Comparison of ENCODE assay signal across 8 cellular contexts in genomic region chr1:236063919-236064673, GRCh38. TPM values are rescaled to one million over a fixed set of nuclear protein-coding genes. Genes with fewer than 3 reads are reported as not detected.
DNase-seq lines count a peak whose midpoint lies in the region; ATAC-seq and TF ChIP-seq lines count a peak whose summit lies in the region.

No MANE protein-coding gene starts in this region.

- H3K27me3 ChIP-seq in muscle layer of colon (ENCODE audit: control insufficient read depth in 1 of 2, insufficient read depth in 2 of 2, low read length in 2 of 2) (no peaks in the 10 kb centered on the region), aorta (ENCODE audit: control insufficient read depth in 1 of 2, insufficient read depth in 2 of 2, low read length in 1 of 2) (no peaks in the 10 kb centered on the region)

- H3K4me1 ChIP-seq in muscle layer of colon (ENCODE audit: insufficient read depth, low read length) (peaks cover 44% of the 10 kb centered on the region), aorta (ENCODE audit: control insufficient read depth in 1 of 2, insufficient read depth in 2 of 2, low read length in 2 of 2) (no peaks in the 10 kb centered on the region)

- ATAC-seq in aorta (ENCODE audit: low FRiP score) (peak; percentile 58), HG02798 (IDR thresholded peaks at IDR 0.05; ENCODE audit: poor library complexity, unreplicated experiment) (no peak), GM18870 (IDR thresholded peaks at IDR 0.05; ENCODE audit: unreplicated experiment) (no peak)

- DNase-seq in D341Med (ENCODE audit: low spot score) (peak; percentile 68), HEK293T (ENCODE audit: extremely low spot score) (peak; percentile 62), fibroblast of gingiva (ENCODE audit: low read depth) (peak; percentile 78), aorta (peak; percentile 72 to 85)
- DNase-seq in activated CD4-positive, alpha-beta T cell treated with anti-CD3 and anti-CD28 coated beads, Interleukin-2, amount 50 U/mL, for 1 hour = peak; percentile 16

- POLR2A ChIA-PET in HEK293T (lab: Yijun Ruan, JAX) = interaction anchor here (0.6 to 1.7 kb wide), 8 partner anchors 12 to 731 kb away, joined by 3 to 5 read pairs (median 4); partner anchors contain the start of gene MTR

- peak overlapping the region; percentile 98 for H3K27ac ChIP-seq in muscle layer of colon (ENCODE audit: low read depth, low read length)
- H3K27ac ChIP-seq in aorta (ENCODE audit: low read depth in 1 of 2, low read length in 2 of 2) = peak overlapping the region; percentile 23 to 49

- H3K9ac ChIP-seq in muscle layer of colon (ENCODE audit: low read length) = peak overlapping the region; percentile 88

- 1% methylated on average over 47 to 55 of the region's 55 CpGs for WGBS in aorta, 2 donors

- H3K9me3 ChIP-seq in muscle layer of colon (ENCODE audit: low read length) (no peaks in the 10 kb centered on the region), aorta (ENCODE audit: control insufficient read depth, low read length) (no peaks in the 10 kb centered on the region)

- intact Hi-C loops in aorta (cut with DNase I) = loop anchor here in 1 of 2 donors (10.0 kb wide), 1 partner anchor 559 kb away; the partner anchor contains the start of gene B3GALNT2

- H3K36me3 ChIP-seq in muscle layer of colon (ENCODE audit: insufficient read depth, low read length) (peaks cover 11% of the 10 kb centered on the region), aorta (ENCODE audit: control insufficient read depth in 1 of 2, insufficient read depth in 2 of 2, low read length in 1 of 2) (no peaks in the 10 kb centered on the region)

- peak overlapping the region; percentile 92 to 95 for H3K4me3 ChIP-seq in muscle layer of colon (ENCODE audit: low read depth in 1 of 2, low read length in 2 of 2)
- peak overlapping the region; percentile 33 to 70 for H3K4me3 ChIP-seq in aorta (ENCODE audit: low read length in 2 of 2)

- CTCF ChIA-PET in HEK293T (lab: Yijun Ruan, JAX) = interaction anchor here (0.7 kb wide), 1 partner anchor 280 kb away, joined by 3 read pairs; no protein-coding TSS in a partner anchor

TF ChIP-seq in HEK293T, 16 proteins besides CTCF, POLR2A, EP300 and RAD21:
- TF ChIP-seq, protein P1, sequence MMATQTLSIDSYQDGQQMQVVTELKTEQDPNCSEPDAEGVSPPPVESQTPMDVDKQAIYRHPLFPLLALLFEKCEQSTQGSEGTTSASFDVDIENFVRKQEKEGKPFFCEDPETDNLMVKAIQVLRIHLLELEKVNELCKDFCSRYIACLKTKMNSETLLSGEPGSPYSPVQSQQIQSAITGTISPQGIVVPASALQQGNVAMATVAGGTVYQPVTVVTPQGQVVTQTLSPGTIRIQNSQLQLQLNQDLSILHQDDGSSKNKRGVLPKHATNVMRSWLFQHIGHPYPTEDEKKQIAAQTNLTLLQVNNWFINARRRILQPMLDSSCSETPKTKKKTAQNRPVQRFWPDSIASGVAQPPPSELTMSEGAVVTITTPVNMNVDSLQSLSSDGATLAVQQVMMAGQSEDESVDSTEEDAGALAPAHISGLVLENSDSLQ (IDR thresholded peaks at IDR 0.05) = no peak
- peak; percentile 92 for TF ChIP-seq L3MBTL2 (conservative IDR thresholded peaks at IDR 0.05)
- no peak for TF ChIP-seq FOXM1 (IDR thresholded peaks at IDR 0.05; ENCODE audit: borderline replicate concordance)
- TF ChIP-seq ELF4 (IDR thresholded peaks at IDR 0.05) = no peak

RNA-seq across cellular contexts. Expression of gene NID1, which starts 0.8 kb away (rescaled TPM):
- 10 to 100 TPM; 63.3 to 69.5 TPM for total RNA-seq in aorta
- polyA plus RNA-seq in aorta = 10 to 100 TPM; 11.0 to 57.5 TPM

Comparison
In these comparisons a context has a peak if more than half of its experiments do, and no peak if none do; other contexts are left out.
1. DNase-seq: peak in every context shown above with its lines; median percentile 78 in aorta; 78 in fibroblast of gingiva; 68 in D341Med; 62 in HEK293T; 16 in activated CD4-positive, alpha-beta T cell treated with anti-CD3 and anti-CD28 coated beads, Interleukin-2, amount 50 U/mL, for 1 hour.